In genomic region chr13:111541345-111541744, GRCh38 we compare ENCODE assay signal across 17 cellular contexts.
A peak's percentile ranks its signal among the peaks of the same experiment; 100 is the strongest.
DNase-seq lines count a peak whose midpoint lies in the region; ATAC-seq and TF ChIP-seq lines count a peak whose summit lies in the region.
"Had no signal": no experiment of that assay in that cellular context is flagged by ENCODE, and none has a peak within 500 bp of the region (broad histone marks: within the 10 kb centered on the region; RNA-seq: fewer than 3 reads in every experiment).

No MANE protein-coding gene starts in this region.

- TF ChIP-seq CTCF in WTC11 (IDR thresholded peaks at IDR 0.05), result no peak
- TF ChIP-seq CTCF in neural progenitor cell (IDR thresholded peaks at IDR 0.05), result no peak
- TF ChIP-seq CTCF in sigmoid colon (IDR thresholded peaks at IDR 0.05), result no peak

- CTCF ChIA-PET in WTC11 (lab: Charles Lee), result interaction anchor here (0.8 to 1.1 kb wide), 2 partner anchors 12 to 36 kb away, joined by 3 to 4 read pairs; no protein-coding TSS in a partner anchor

- H3K36me3 Mint-ChIP-seq in WTC11, result peaks cover 3% of the 10 kb centered on the region; the same call in 1 of the 2 replicates
- no peaks in the 10 kb centered on the region for H3K36me3 Mint-ChIP-seq in neural progenitor cell
- H3K36me3 Mint-ChIP-seq: CD14-positive monocyte had no signal

- H3F3A ChIP-seq in neural progenitor cell (ENCODE audit: low read depth), result no peaks in the 10 kb centered on the region

- H3K4me1 Mint-ChIP-seq in WTC11 (peaks cover 33% of the 10 kb centered on the region), neural progenitor cell (peaks cover 2% of the 10 kb centered on the region)
- H3K4me1 Mint-ChIP-seq: CD14-positive monocyte; CD8-positive, alpha-beta memory T cell had no signal

- peaks cover 9 to 26% (median 23%) of the 10 kb centered on the region in 10 experiments; a peak in 19 of 20 replicates for H3K4me1 ChIP-seq in BLaER1 treated with 17β-estradiol and CSF1 and Interleukin-3, amounts not matched to agents 10 nM and 100 nM
- H3K4me1 ChIP-seq in neural progenitor cell (no peaks in the 10 kb centered on the region), sigmoid colon (no peaks in the 10 kb centered on the region)
- H3K4me1 ChIP-seq: HAP-1 had no signal

- no peak for ATAC-seq in WTC11
- ATAC-seq in GM21360 (IDR thresholded peaks at IDR 0.05; ENCODE audit: unreplicated experiment), result no peak
- ATAC-seq: GM12878 had no signal

- H4K20me1 ChIP-seq in BLaER1 treated with 17β-estradiol and CSF1 and Interleukin-3, amounts not matched to agents 10 nM and 100 nM, result no peaks in the 10 kb centered on the region; a peak in 1 of 22 replicates
- H4K20me1 ChIP-seq in neural progenitor cell (ENCODE audit: low read depth), result no peaks in the 10 kb centered on the region

- H3K4me2 ChIP-seq in BLaER1 treated with 17β-estradiol and CSF1 and Interleukin-3, amounts not matched to agents 10 nM and 100 nM, result peak overlapping the region; percentile 10 to 77 (median 67); a peak in 20 of 22 replicates
- no peak overlapping the region for H3K4me2 ChIP-seq in neural progenitor cell

- no peak overlapping the region for H2AFZ ChIP-seq in neural progenitor cell (replicated peaks)

- H3K27ac ChIP-seq in BLaER1 treated with 17β-estradiol and CSF1 and Interleukin-3, amounts not matched to agents 10 nM and 100 nM, result no peak overlapping the region
- no peak overlapping the region for H3K27ac ChIP-seq in neural progenitor cell
- no peak overlapping the region for H3K27ac ChIP-seq in sigmoid colon

- WGBS in sigmoid colon, 2 donors, result 83 to 84% methylated on average over 11 of the region's 11 CpGs

- H3K9me3 Mint-ChIP-seq in WTC11 (peaks cover 22% of the 10 kb centered on the region), neural progenitor cell (peaks cover 4% of the 10 kb centered on the region)

- H3K79me2 ChIP-seq in neural progenitor cell (ENCODE audit: low read depth), result no peaks in the 10 kb centered on the region

- no peak for TF ChIP-seq EP300 in sigmoid colon (IDR thresholded peaks at IDR 0.05)

- no peak for DNase-seq in WTC11 (ENCODE audit: low spot score)
- no peak for DNase-seq in neural progenitor cell (ENCODE audit: low spot score)
- DNase-seq in sigmoid colon, result no peak
- DNase-seq in NCI-H2029 (lab: John Stamatoyannopoulos, UW), result no peak
- DNase-seq: CD4-positive, alpha-beta T cell; CD8-positive, alpha-beta memory T cell; DMS 273 treated with DMSO at 0.1 percent for 48 hours; DMS79; EL; GDM1; GOT3; HFFc6 had no signal

- peaks cover 11% of the 10 kb centered on the region for H3K27me3 Mint-ChIP-seq in WTC11 (ENCODE audit: low read depth)
- peaks cover 17% of the 10 kb centered on the region for H3K27me3 Mint-ChIP-seq in neural progenitor cell (ENCODE audit: insufficient read depth, low read depth)

- POLR2A ChIA-PET in WTC11 (lab: Charles Lee), result no interaction called here

- peaks cover 8 to 17% (median 13%) of the 10 kb centered on the region in 11 experiments for H3K27me3 ChIP-seq in BLaER1 treated with 17β-estradiol and CSF1 and Interleukin-3, amounts not matched to agents 10 nM and 100 nM
- peaks cover 27% of the 10 kb centered on the region for H3K27me3 ChIP-seq in neural progenitor cell
- H3K27me3 ChIP-seq in sigmoid colon, result peaks cover 0 to 38% (median 5%) of the 10 kb centered on the region in 3 donors

- H3K4me3 Mint-ChIP-seq in WTC11, result no peak overlapping the region
- no peak overlapping the region for H3K4me3 Mint-ChIP-seq in neural progenitor cell
- H3K4me3 Mint-ChIP-seq: CD14-positive monocyte; CD4-positive, alpha-beta T cell; CD8-positive, alpha-beta memory T cell; HFFc6 had no signal

- H3K9ac ChIP-seq in BLaER1 treated with 17β-estradiol and CSF1 and Interleukin-3, amounts not matched to agents 10 nM and 100 nM, result no peak overlapping the region
- H3K9ac ChIP-seq in neural progenitor cell, result no peak overlapping the region

- H3K36me3 ChIP-seq in BLaER1 treated with 17β-estradiol and CSF1 and Interleukin-3, amounts not matched to agents 10 nM and 100 nM, result no peaks in the 10 kb centered on the region
- no peaks in the 10 kb centered on the region for H3K36me3 ChIP-seq in neural progenitor cell
- no peaks in the 10 kb centered on the region for H3K36me3 ChIP-seq in sigmoid colon
- H3K36me3 ChIP-seq: HAP-1 had no signal

- TF ChIP-seq POLR2A in sigmoid colon (IDR thresholded peaks at IDR 0.05), result no peak

- H3K27ac Mint-ChIP-seq in WTC11, result peak overlapping the region; percentile 15; the same call in 1 of the 2 replicates
- peak overlapping the region; percentile 69 for H3K27ac Mint-ChIP-seq in neural progenitor cell
- H3K27ac Mint-ChIP-seq: CD14-positive monocyte; CD4-positive, alpha-beta T cell; CD8-positive, alpha-beta memory T cell; HFFc6 had no signal

- H3K4me3 ChIP-seq in BLaER1 treated with 17β-estradiol and CSF1 and Interleukin-3, amounts not matched to agents 10 nM and 100 nM, result no peak overlapping the region
- H3K4me3 ChIP-seq in neural progenitor cell (no peak overlapping the region), sigmoid colon (no peak overlapping the region)
- H3K4me3 ChIP-seq: GM12878, HAP-1 had no signal

- intact Hi-C loops in sigmoid colon (cut with DNase I), result no loop called here

- H3K9me3 ChIP-seq in BLaER1 treated with 17β-estradiol and CSF1 and Interleukin-3, amounts not matched to agents 10 nM and 100 nM (replicated peaks in 1 of 11), result peaks cover 8 to 22% (median 17%) of the 10 kb centered on the region in 11 experiments; a peak in 21 of 22 replicates
- H3K9me3 ChIP-seq in neural progenitor cell (ENCODE audit: low read depth) (no peaks in the 10 kb centered on the region), sigmoid colon (no peaks in the 10 kb centered on the region)
- H3K9me3 ChIP-seq: HAP-1 had no signal

TF ChIP-seq in WTC11, 78 proteins besides CTCF, POLR2A, EP300 and RAD21:
- TF ChIP-seq TEAD1 (CRISPR knock-in tag; IDR thresholded peaks at IDR 0.05), result no peak
- TF ChIP-seq, protein P1, sequence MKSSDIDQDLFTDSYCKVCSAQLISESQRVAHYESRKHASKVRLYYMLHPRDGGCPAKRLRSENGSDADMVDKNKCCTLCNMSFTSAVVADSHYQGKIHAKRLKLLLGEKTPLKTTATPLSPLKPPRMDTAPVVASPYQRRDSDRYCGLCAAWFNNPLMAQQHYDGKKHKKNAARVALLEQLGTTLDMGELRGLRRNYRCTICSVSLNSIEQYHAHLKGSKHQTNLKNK (CRISPR knock-in tag; IDR thresholded peaks at IDR 0.05), result no peak
- no peak for TF ChIP-seq AFF4 (CRISPR knock-in tag; IDR thresholded peaks at IDR 0.05; ENCODE audit: borderline replicate concordance)
- TF ChIP-seq ZNF671 (CRISPR knock-in tag; IDR thresholded peaks at IDR 0.05), result no peak
- TF ChIP-seq, protein P2, sequence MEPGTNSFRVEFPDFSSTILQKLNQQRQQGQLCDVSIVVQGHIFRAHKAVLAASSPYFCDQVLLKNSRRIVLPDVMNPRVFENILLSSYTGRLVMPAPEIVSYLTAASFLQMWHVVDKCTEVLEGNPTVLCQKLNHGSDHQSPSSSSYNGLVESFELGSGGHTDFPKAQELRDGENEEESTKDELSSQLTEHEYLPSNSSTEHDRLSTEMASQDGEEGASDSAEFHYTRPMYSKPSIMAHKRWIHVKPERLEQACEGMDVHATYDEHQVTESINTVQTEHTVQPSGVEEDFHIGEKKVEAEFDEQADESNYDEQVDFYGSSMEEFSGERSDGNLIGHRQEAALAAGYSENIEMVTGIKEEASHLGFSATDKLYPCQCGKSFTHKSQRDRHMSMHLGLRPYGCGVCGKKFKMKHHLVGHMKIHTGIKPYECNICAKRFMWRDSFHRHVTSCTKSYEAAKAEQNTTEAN (CRISPR knock-in tag; IDR thresholded peaks at IDR 0.05), result no peak
- TF ChIP-seq ELF4 (CRISPR knock-in tag; IDR thresholded peaks at IDR 0.05; ENCODE audit: low read depth), result no peak
